11 cellular contexts compared by ENCODE assay signal in the genomic region with DNA sequence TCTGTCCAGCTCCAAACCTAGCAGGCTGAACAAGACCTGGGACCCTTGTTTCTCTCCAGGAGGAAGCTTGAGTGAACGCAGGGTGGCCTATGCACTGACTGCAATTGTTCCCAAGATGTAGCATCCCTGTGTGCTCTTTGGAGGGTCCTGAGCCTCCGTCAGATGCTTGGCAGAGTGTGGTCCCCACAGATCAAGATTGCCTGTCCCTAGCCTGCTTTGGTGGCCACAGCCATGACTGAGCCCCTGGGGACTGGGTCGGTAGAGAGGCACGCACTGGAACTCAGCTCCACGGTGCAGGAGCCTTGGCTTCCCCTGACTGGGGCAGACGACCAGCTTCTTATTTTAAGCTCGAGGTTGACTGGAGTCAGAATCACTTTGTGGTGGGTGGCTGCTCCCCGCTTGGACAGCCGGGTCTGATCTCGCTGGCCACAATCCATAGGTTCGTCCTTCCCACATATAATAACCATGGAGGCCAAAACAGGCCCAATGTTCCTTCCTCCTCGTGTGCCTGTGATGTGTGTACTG.
DNase-seq lines count a peak whose midpoint lies in the region; ATAC-seq and TF ChIP-seq lines count a peak whose summit lies in the region.
"Had no signal": no experiment of that assay in that cellular context is flagged by ENCODE, and none has a peak within 500 bp of the region (broad histone marks: within the 10 kb centered on the region; RNA-seq: fewer than 3 reads in every experiment).

No MANE protein-coding gene starts in this region.

- in situ Hi-C loops in mammary epithelial cell (cut with MboI; ENCODE audit: low sequenced_read_pairs in 2 of 2) (no loop called here), ACHN (cut with HindIII; ENCODE audit: low pct_ligation_motif_present, low pct_unique_long_range_greater_than_20kb, low sequenced_read_pairs) (no loop called here)

- H3K9me3 ChIP-seq in mammary epithelial cell (replicated peaks; ENCODE audit: insufficient read depth, low read length) (no peaks in the 10 kb centered on the region), muscle layer of colon (ENCODE audit: low read length) (no peaks in the 10 kb centered on the region), aorta (ENCODE audit: control insufficient read depth, low read length) (no peaks in the 10 kb centered on the region)

- BruUV-seq in MCF 10A (replicated peaks; lab: Mats Ljungman, UMichigan) = no TSS peak
- no TSS peak for BruUV-seq in mammary epithelial cell (replicated peaks; lab: Mats Ljungman, UMichigan)

- no peaks in the 10 kb centered on the region for H3K79me2 ChIP-seq in mammary epithelial cell (ENCODE audit: insufficient read depth, low read length)

- H3K4me3 Mint-ChIP-seq in MCF 10A (ENCODE audit: unreplicated experiment) = no peak overlapping the region
- H3K4me3 Mint-ChIP-seq in activated T-helper 17 cell treated with anti-CD3 and anti-CD28 coated beads, Interleukin-2, amount 50 U/mL, for 72 hours = peak overlapping the region; percentile 99

- intact Hi-C loops in MCF 10A (cut with micrococcal nuclease) = no loop called here
- intact Hi-C loops in mammary epithelial cell (cut with micrococcal nuclease) = no loop called here
- intact Hi-C loops in aorta (cut with DNase I) = no loop called here

- H3K27ac Mint-ChIP-seq in MCF 10A (ENCODE audit: low read depth, unreplicated experiment) = peak overlapping the region; percentile 39
- peak overlapping the region; percentile 93 for H3K27ac Mint-ChIP-seq in activated T-helper 17 cell treated with anti-CD3 and anti-CD28 coated beads, Interleukin-2, amount 50 U/mL, for 72 hours

- H3K27me3 Mint-ChIP-seq in MCF 10A (ENCODE audit: insufficient read depth, unreplicated experiment) = no peaks in the 10 kb centered on the region
- no peaks in the 10 kb centered on the region for H3K27me3 Mint-ChIP-seq in activated T-helper 17 cell treated with anti-CD3 and anti-CD28 coated beads, Interleukin-2, amount 50 U/mL, for 72 hours

- no peak overlapping the region for H3K9ac ChIP-seq in mammary epithelial cell (ENCODE audit: insufficient read depth, low read length)
- H3K9ac ChIP-seq in muscle layer of colon (ENCODE audit: low read length) = peak overlapping the region; percentile 12
- H3K9ac ChIP-seq: KMS-11 had no signal

- 81% methylated on average over 11 of the region's 12 CpGs for WGBS in mammary epithelial cell (ENCODE audit: low coverage, missing lambda C conversion rate)
- 84 to 85% methylated on average over 12 of the region's 12 CpGs for WGBS in aorta, 2 donors

- no peaks in the 10 kb centered on the region for H3K36me3 ChIP-seq in mammary epithelial cell (ENCODE audit: insufficient read depth, low read length)
- H3K36me3 ChIP-seq in muscle layer of colon (ENCODE audit: insufficient read depth, low read length) = peaks cover 18% of the 10 kb centered on the region
- H3K36me3 ChIP-seq in aorta (ENCODE audit: control insufficient read depth in 1 of 2, insufficient read depth in 2 of 2, low read length in 1 of 2) = peaks cover 0 to 4% of the 10 kb centered on the region in 2 donors

- H3K4me3 ChIP-seq in mammary epithelial cell (replicated peaks in 1 of 3; ENCODE audit: insufficient read depth in 1 of 3, low read depth in 2 of 3, low read length in 3 of 3) = no peak overlapping the region
- H3K4me3 ChIP-seq in muscle layer of colon (ENCODE audit: low read depth in 1 of 2, low read length in 2 of 2) = peak overlapping the region in 1 of 2 donors; percentile 23
- no peak overlapping the region for H3K4me3 ChIP-seq in aorta (ENCODE audit: low read length in 2 of 2)

- H3K4me1 ChIP-seq in mammary epithelial cell (ENCODE audit: insufficient read depth, low read length) = no peaks in the 10 kb centered on the region
- peaks cover 56% of the 10 kb centered on the region for H3K4me1 ChIP-seq in muscle layer of colon (ENCODE audit: insufficient read depth, low read length)
- peaks cover 0 to 9% of the 10 kb centered on the region in 2 donors for H3K4me1 ChIP-seq in aorta (ENCODE audit: control insufficient read depth in 1 of 2, insufficient read depth in 2 of 2, low read length in 2 of 2)

- dilution Hi-C loops in mammary epithelial cell (cut with HindIII; ENCODE audit: low sequenced_read_pairs) = loop anchor here (5.0 kb wide), 1 partner anchor 48 kb away; no protein-coding TSS in a partner anchor

- H3K4me1 Mint-ChIP-seq in MCF 10A (ENCODE audit: insufficient read depth, unreplicated experiment) = peaks cover 29% of the 10 kb centered on the region
- H3K4me1 Mint-ChIP-seq in activated T-helper 17 cell treated with anti-CD3 and anti-CD28 coated beads, Interleukin-2, amount 50 U/mL, for 72 hours = peaks cover 48% of the 10 kb centered on the region

- H3K27ac ChIP-seq in mammary epithelial cell (ENCODE audit: insufficient read depth, low read depth, low read length) = no peak overlapping the region
- peak overlapping the region; percentile 83 for H3K27ac ChIP-seq in muscle layer of colon (ENCODE audit: low read depth, low read length)
- peak overlapping the region; percentile 49 to 68 for H3K27ac ChIP-seq in aorta (ENCODE audit: low read depth in 1 of 2, low read length in 2 of 2)
- H3K27ac ChIP-seq: KMS-11 had no signal

- DNase-seq in MCF 10A (ENCODE audit: unreplicated experiment) (no peak), mammary epithelial cell (no peak), aorta (no peak), globus pallidus (ENCODE audit: low spot score) (no peak), ACHN (no peak)
- no peak for DNase-seq in activated CD4-positive, CD25-positive, alpha-beta regulatory T cell treated with anti-CD3 and anti-CD28 coated beads, Interleukin-2, amount 50 U/mL, for 72 hours
- DNase-seq: NCI-H69, occipital lobe had no signal

- H3K36me3 Mint-ChIP-seq in MCF 10A (ENCODE audit: insufficient read depth, unreplicated experiment) = peaks cover 10% of the 10 kb centered on the region
- H3K36me3 Mint-ChIP-seq in activated T-helper 17 cell treated with anti-CD3 and anti-CD28 coated beads, Interleukin-2, amount 50 U/mL, for 72 hours (ENCODE audit: low read depth) = peaks cover 44% of the 10 kb centered on the region

- H3K9me3 Mint-ChIP-seq in MCF 10A (ENCODE audit: unreplicated experiment) = no peaks in the 10 kb centered on the region
- no peaks in the 10 kb centered on the region for H3K9me3 Mint-ChIP-seq in activated T-helper 17 cell treated with anti-CD3 and anti-CD28 coated beads, Interleukin-2, amount 50 U/mL, for 72 hours

- POLR2A ChIA-PET in MCF 10A (lab: Yijun Ruan, JAX) = interaction anchor here (0.9 kb wide), 1 partner anchor 43 kb away, joined by 3 read pairs; no protein-coding TSS in a partner anchor

- H4K20me1 ChIP-seq in mammary epithelial cell (ENCODE audit: insufficient read depth, low read length) = no peaks in the 10 kb centered on the region

- CTCF ChIA-PET in MCF 10A (lab: Yijun Ruan, JAX) = interaction anchor here (0.6 to 0.8 kb wide), 2 partner anchors 132 to 533 kb away, joined by 3 to 4 read pairs; no protein-coding TSS in a partner anchor
- CTCF ChIA-PET in mammary epithelial cell (lab: Charles Lee; ENCODE audit: low non-redundant PET) = no interaction called here

- H3K27me3 ChIP-seq in mammary epithelial cell (ENCODE audit: insufficient read depth, low read length) (no peaks in the 10 kb centered on the region), muscle layer of colon (ENCODE audit: control insufficient read depth in 1 of 2, insufficient read depth in 2 of 2, low read length in 2 of 2) (no peaks in the 10 kb centered on the region), aorta (ENCODE audit: control insufficient read depth in 1 of 2, insufficient read depth in 2 of 2, low read length in 1 of 2) (no peaks in the 10 kb centered on the region)

- H2AFZ ChIP-seq in mammary epithelial cell (ENCODE audit: low read depth, low read length) = no peak overlapping the region

- no peak overlapping the region for H3K4me2 ChIP-seq in mammary epithelial cell (ENCODE audit: insufficient read depth, low read depth, low read length)
- H3K4me2 ChIP-seq: KMS-11 had no signal

- peak; percentile 9 for ATAC-seq in activated T-helper 17 cell treated with anti-CD3 and anti-CD28 coated beads, Interleukin-2, amount 50 U/mL, for 72 hours (replicated peaks)
- ATAC-seq in aorta (ENCODE audit: low FRiP score) = no peak

- TF ChIP-seq CTCF in MCF 10A (IDR thresholded peaks at IDR 0.05; ENCODE audit: unreplicated experiment) (no peak), mammary epithelial cell (conservative IDR thresholded peaks at IDR 0.05 in 1 of 2, IDR thresholded peaks at IDR 0.05 in 1 of 2; ENCODE audit: extremely low read depth in 1 of 2, insufficient read depth in 1 of 2, low read depth in 1 of 2, low read length in 2 of 2) (no peak)
